ENCODE assay signal across 8 cellular contexts in genomic region chr4:168480991-168481588, GRCh38. TPM values are rescaled to one million over a fixed set of nuclear protein-coding genes. Genes with fewer than 3 reads are reported as not detected.
DNase-seq lines count a peak whose midpoint lies in the region; ATAC-seq, FAIRE-seq and TF ChIP-seq lines count a peak whose summit lies in the region.

No MANE protein-coding gene starts in this region.

- DNase-seq in CD1c-positive myeloid dendritic cell (ENCODE audit: extremely low spot score) (peak; percentile 82), HS-5 (ENCODE audit: low read depth) (peak; percentile 87), astrocyte of the spinal cord (ENCODE audit: low read depth, low spot score) (peak; percentile 83), hippocampal formation (lab: John Stamatoyannopoulos, UW) (peak; percentile 15 to 46), small intestine (peak; percentile 86), cortex of kidney (lab: John Stamatoyannopoulos, UW) (no peak)

- no peaks in the 10 kb centered on the region for H3K27me3 ChIP-seq in small intestine (ENCODE audit: control insufficient read depth in 2 of 2, insufficient read depth in 2 of 2, low read length in 2 of 2)

- TF ChIP-seq CTCF in astrocyte of the spinal cord (IDR thresholded peaks at IDR 0.05; ENCODE audit: low read depth, low read length) = no peak

- no peaks in the 10 kb centered on the region for H3K9me3 ChIP-seq in small intestine (ENCODE audit: control insufficient read depth, low read depth)

- peak; percentile 62 for FAIRE-seq in small intestine (lab: Jason Lieb, UNC)

- no peaks in the 10 kb centered on the region for H3K4me1 ChIP-seq in small intestine (ENCODE audit: control insufficient read depth in 2 of 2, insufficient read depth in 1 of 2, low read depth in 1 of 2, low read length in 1 of 2)

- H3K4me3 ChIP-seq in astrocyte of the spinal cord (ENCODE audit: low read depth, low read length) (peak overlapping the region; percentile 67), small intestine (ENCODE audit: low read depth in 1 of 2, low read length in 2 of 2) (peak overlapping the region in 1 of 2 donors; percentile 77)

- in situ Hi-C loops in astrocyte of the spinal cord (cut with HindIII; ENCODE audit: low sequenced_read_pairs) = no loop called here

- WGBS in small intestine, 3 donors = 3 to 7% (median 6%) methylated on average over 7 of the region's 7 CpGs

- H3K27ac ChIP-seq in small intestine (ENCODE audit: low read depth in 1 of 2, low read length in 1 of 2) = peak overlapping the region; percentile 93 to 100

- no peaks in the 10 kb centered on the region for H3K36me3 ChIP-seq in small intestine (ENCODE audit: control insufficient read depth in 2 of 2, insufficient read depth in 2 of 2, low read length in 2 of 2)

- peak; percentile 48 for ATAC-seq in GM19395 (IDR thresholded peaks at IDR 0.05; ENCODE audit: unreplicated experiment)
- peak; percentile 53 for ATAC-seq in SK-N-SH treated with all-trans-retinoic acid at 6 μM for 48 hours

TF ChIP-seq in SK-N-SH treated with all-trans-retinoic acid at 6 μM for 48 hours, 23 proteins besides CTCF, POLR2A, EP300 and RAD21:
- TF ChIP-seq ESRRG (CRISPR knock-in tag; IDR thresholded peaks at IDR 0.05) (no peak), ISL1 (CRISPR knock-in tag; IDR thresholded peaks at IDR 0.05) (peak; percentile 54; the same call in 1 of the 2 replicates), GLIS3 (CRISPR knock-in tag; IDR thresholded peaks at IDR 0.05) (no peak), TSHZ2 (CRISPR knock-in tag; IDR thresholded peaks at IDR 0.05) (no peak), ZFP3 (CRISPR knock-in tag; IDR thresholded peaks at IDR 0.05) (no peak), ZC3H10 (CRISPR knock-in tag; IDR thresholded peaks at IDR 0.05) (no peak), RARB (CRISPR knock-in tag; IDR thresholded peaks at IDR 0.05) (0 out of 2 replicates have a peak, but pooled peaks have one; percentile 17)

RNA-seq across cellular contexts. Expression of gene DDX60L, which starts 0.8 kb away (rescaled TPM):
- polyA plus RNA-seq in small intestine = 10 to 100 TPM in 2 of 3 donors, 1 to 10 TPM in 1; 8.3 to 33.3 (median 16.8) TPM

RNA-seq across cellular contexts. Expression of gene PALLD, which starts 15.8 kb away (rescaled TPM):
- 10 to 100 TPM; 33.0 to 58.9 (median 42.9) TPM for polyA plus RNA-seq in small intestine
